Comparison of ENCODE assay signal across 21 cellular contexts in the genomic region with DNA sequence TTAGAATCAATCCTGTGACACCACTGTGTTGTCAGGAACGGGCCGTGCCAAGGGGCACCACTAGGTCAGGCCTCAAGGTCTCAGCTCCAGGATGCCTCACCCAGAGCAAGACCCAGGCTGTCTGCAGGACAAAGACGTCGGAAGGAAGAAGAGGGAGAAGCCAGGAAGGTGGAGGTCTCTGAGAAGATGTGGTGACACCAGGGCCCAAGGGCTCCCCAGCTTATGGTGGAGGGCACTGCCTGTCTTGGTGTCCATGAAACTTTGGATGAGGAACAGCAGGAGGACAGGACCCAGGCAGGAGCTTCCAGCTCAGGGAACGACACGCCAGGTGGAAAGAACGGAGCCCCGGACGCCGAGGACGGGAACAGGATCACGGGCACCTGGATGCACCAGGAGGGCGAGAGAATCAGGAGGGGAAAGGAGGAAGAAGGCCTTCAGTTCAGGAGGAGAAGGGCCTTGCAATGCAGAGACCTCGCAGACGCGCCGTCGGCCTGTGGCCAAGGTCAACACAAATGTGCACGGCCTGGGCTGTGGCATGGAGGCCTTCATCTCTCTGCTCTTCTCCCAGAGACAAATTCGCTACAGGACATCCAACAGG. TPM values are rescaled to one million over a fixed set of nuclear protein-coding genes. Genes with fewer than 3 reads are reported as not detected.
DNase-seq lines count a peak whose midpoint lies in the region; ATAC-seq, FAIRE-seq and TF ChIP-seq lines count a peak whose summit lies in the region.
"Had no signal": no experiment of that assay in that cellular context is flagged by ENCODE, and none has a peak within 500 bp of the region (broad histone marks: within the 10 kb centered on the region; RNA-seq: fewer than 3 reads in every experiment).

No MANE protein-coding gene starts in this region.

- H2AFZ ChIP-seq in HepG2 (ENCODE audit: low read length), result no peak overlapping the region
- no peak overlapping the region for H2AFZ ChIP-seq in osteoblast (ENCODE audit: low read length)
- H2AFZ ChIP-seq: GM23248 had no signal

- no peak for TF ChIP-seq EP300 in HepG2 (IDR thresholded peaks at IDR 0.05; ENCODE audit: low read depth in 2 of 2, low read length in 2 of 2)
- TF ChIP-seq EP300 in HepG2 (CRISPR knock-in tag; IDR thresholded peaks at IDR 0.05; ENCODE audit: borderline replicate concordance), result no peak

- in situ Hi-C loops in HepG2 (cut with HindIII; ENCODE audit: extremely low pct_ligation_motif_present, low pct_unique_long_range_greater_than_20kb), result no loop called here

- 31% methylated on average over 20 of the region's 20 CpGs for WGBS in HepG2 (ENCODE audit: low lambda C conversion rate)
- WGBS in right lobe of liver (ENCODE audit: insufficient coverage, low coverage, low lambda C conversion rate, missing lambda C conversion rate), result 84% methylated on average over 8 of the region's 20 CpGs

- no peak overlapping the region for H3K9ac ChIP-seq in HepG2 (ENCODE audit: insufficient read depth, low read depth, low read length)
- H3K9ac ChIP-seq: GM23248 had no signal

- no peak overlapping the region for H3K4me3 Mint-ChIP-seq in chondrocyte (ENCODE audit: unreplicated experiment)
- no peak overlapping the region for H3K4me3 Mint-ChIP-seq in natural killer cell treated with Interleukin-12 subunit alpha and Interleukin-12 subunit beta and Interleukin-15 and Interleukin-18, amount 100 ng/mL, for 72 hours
- H3K4me3 Mint-ChIP-seq: CD4-positive, alpha-beta T cell; HFFc6 had no signal

- H3K4me2 ChIP-seq in HepG2 (ENCODE audit: low read depth, low read length) (no peak overlapping the region), osteoblast (ENCODE audit: insufficient read depth, low read length) (no peak overlapping the region)
- H3K4me2 ChIP-seq: A549 had no signal

- ATAC-seq in HepG2 (no peak; the same call in 1 of the 3 replicates), right lobe of liver (no peak), GM18909 (IDR thresholded peaks at IDR 0.05; ENCODE audit: poor library complexity, unreplicated experiment) (no peak)
- ATAC-seq in natural killer cell treated with Interleukin-12 subunit alpha and Interleukin-12 subunit beta and Interleukin-15 and Interleukin-18, amount 100 ng/mL, for 72 hours, result no peak

- no peaks in the 10 kb centered on the region for H3K4me1 Mint-ChIP-seq in chondrocyte (ENCODE audit: low read depth)
- peaks cover 0 to under 1% of the 10 kb centered on the region in 2 donors for H3K4me1 Mint-ChIP-seq in natural killer cell treated with Interleukin-12 subunit alpha and Interleukin-12 subunit beta and Interleukin-15 and Interleukin-18, amount 100 ng/mL, for 72 hours (ENCODE audit: low read depth in 2 of 2)

- FAIRE-seq in HepG2 (lab: Jason Lieb, UNC), result no peak
- FAIRE-seq: A549, D721Med had no signal

- TF ChIP-seq POLR2A in HepG2 (IDR thresholded peaks at IDR 0.05; ENCODE audit: insufficient read depth in 1 of 2, low read depth in 2 of 2, low read length in 2 of 2), result no peak
- no peak for TF ChIP-seq POLR2A in right lobe of liver (IDR thresholded peaks at IDR 0.05)

- DNase-seq in HepG2 (ENCODE audit: low spot score) (no peak), right lobe of liver (no peak), H7 (peak; percentile 51), chondrocyte (ENCODE audit: low spot score) (peak; percentile 77), osteoblast (ENCODE audit: insufficient read length, low spot score, missing footprints) (peak; percentile 89), C1 segment of cervical spinal cord (lab: John Stamatoyannopoulos, UW) (no peak)
- no peak for DNase-seq in natural killer cell treated with Interleukin-12 subunit alpha and Interleukin-12 subunit beta and Interleukin-15 and Interleukin-18, amount 100 ng/mL, for 72 hours (ENCODE audit: low spot score)
- DNase-seq: CD4-positive, alpha-beta T cell; HFFc6; KBM-7; MV-4-11; NCI-H1694; NCI-H2029 treated with DMSO at 0.1 percent for 48 hours; NCI-H2227 treated with DMSO at 0.1 percent for 48 hours; NCI-H69 had no signal

- H3K27ac ChIP-seq in HepG2 (ENCODE audit: extremely low read length, insufficient read depth, low read length) (no peak overlapping the region), right lobe of liver (no peak overlapping the region), osteoblast (ENCODE audit: low read depth, low read length) (no peak overlapping the region)
- H3K27ac ChIP-seq: A549, GM23248, SJSA1 had no signal

- intact Hi-C loops in HepG2 (cut with micrococcal nuclease; ENCODE audit: unreplicated experiment), result no loop called here
- intact Hi-C loops in right lobe of liver (cut with DNase I), result no loop called here

- H4K20me1 ChIP-seq in HepG2 (ENCODE audit: insufficient read depth, low read length) (peaks cover 19% of the 10 kb centered on the region; the same call in 1 of the 2 replicates), osteoblast (ENCODE audit: insufficient read depth, low read length) (no peaks in the 10 kb centered on the region)

- CTCF ChIA-PET in HepG2 (lab: Yijun Ruan, JAX; ENCODE audit: low intra/inter-chr PET ratio, low total read pairs), result no interaction called here

- POLR2A ChIA-PET in HepG2 (lab: Yijun Ruan, JAX), result no interaction called here

- H3K27me3 Mint-ChIP-seq in chondrocyte (ENCODE audit: low read depth), result peaks cover 46% of the 10 kb centered on the region
- H3K27me3 Mint-ChIP-seq in natural killer cell treated with Interleukin-12 subunit alpha and Interleukin-12 subunit beta and Interleukin-15 and Interleukin-18, amount 100 ng/mL, for 72 hours, result peaks cover 2 to 4% of the 10 kb centered on the region in 2 donors

- no peaks in the 10 kb centered on the region for H3K4me1 ChIP-seq in HepG2 (ENCODE audit: insufficient read depth, low read length)
- no peaks in the 10 kb centered on the region for H3K4me1 ChIP-seq in right lobe of liver
- no peaks in the 10 kb centered on the region for H3K4me1 ChIP-seq in osteoblast (ENCODE audit: insufficient read depth, low read length)
- H3K4me1 ChIP-seq: A549, HAP-1, SJSA1 had no signal

- H3K9me3 Mint-ChIP-seq in chondrocyte (ENCODE audit: low read depth), result no peaks in the 10 kb centered on the region
- H3K9me3 Mint-ChIP-seq in natural killer cell treated with Interleukin-12 subunit alpha and Interleukin-12 subunit beta and Interleukin-15 and Interleukin-18, amount 100 ng/mL, for 72 hours, result no peaks in the 10 kb centered on the region
- H3K9me3 Mint-ChIP-seq: CD4-positive, alpha-beta T cell; HFFc6 had no signal

- H3K27me3 ChIP-seq in HepG2 (ENCODE audit: control insufficient read depth in 1 of 2, insufficient read depth in 2 of 2, low read length in 2 of 2), result peaks cover 41 to 93% of the 10 kb centered on the region in 2 experiments
- no peaks in the 10 kb centered on the region for H3K27me3 ChIP-seq in right lobe of liver
- no peaks in the 10 kb centered on the region for H3K27me3 ChIP-seq in H7 (ENCODE audit: control insufficient read depth, insufficient read depth, low read length)
- peaks cover 14% of the 10 kb centered on the region for H3K27me3 ChIP-seq in osteoblast (ENCODE audit: insufficient read depth, low read length)

- H3K79me2 ChIP-seq in HepG2 (ENCODE audit: insufficient read depth, low read length), result no peaks in the 10 kb centered on the region
- H3K79me2 ChIP-seq in osteoblast (ENCODE audit: insufficient read depth, low read length), result no peaks in the 10 kb centered on the region

- no peaks in the 10 kb centered on the region for H3K36me3 Mint-ChIP-seq in chondrocyte (ENCODE audit: low read depth)
- H3K36me3 Mint-ChIP-seq in natural killer cell treated with Interleukin-12 subunit alpha and Interleukin-12 subunit beta and Interleukin-15 and Interleukin-18, amount 100 ng/mL, for 72 hours, result no peaks in the 10 kb centered on the region

- H3K9me3 ChIP-seq in HepG2 (ENCODE audit: low read length) (no peaks in the 10 kb centered on the region), right lobe of liver (no peaks in the 10 kb centered on the region), osteoblast (ENCODE audit: low read depth, low read length) (no peaks in the 10 kb centered on the region)
- H3K9me3 ChIP-seq: A549, HAP-1, SJSA1 had no signal

- H3K36me3 ChIP-seq in HepG2 (replicated peaks in 1 of 2; ENCODE audit: control insufficient read depth in 1 of 2, insufficient read depth in 2 of 2, low read length in 2 of 2) (no peaks in the 10 kb centered on the region), right lobe of liver (no peaks in the 10 kb centered on the region), H7 (replicated peaks; ENCODE audit: control insufficient read depth, insufficient read depth, low read length) (no peaks in the 10 kb centered on the region), osteoblast (ENCODE audit: insufficient read depth, low read length) (no peaks in the 10 kb centered on the region)
- H3K36me3 ChIP-seq: HAP-1, SJSA1 had no signal

- no peak for TF ChIP-seq RAD21 in HepG2 (CRISPR knock-in tag; IDR thresholded peaks at IDR 0.05)

- no TSS peak for BruUV-seq in HepG2 (replicated peaks; lab: Mats Ljungman, UMichigan)

- no peak overlapping the region for H3K27ac Mint-ChIP-seq in chondrocyte (ENCODE audit: unreplicated experiment)
- H3K27ac Mint-ChIP-seq in natural killer cell treated with Interleukin-12 subunit alpha and Interleukin-12 subunit beta and Interleukin-15 and Interleukin-18, amount 100 ng/mL, for 72 hours, result no peak overlapping the region
- H3K27ac Mint-ChIP-seq: CD4-positive, alpha-beta T cell; HFFc6 had no signal

- TF ChIP-seq CTCF in HepG2 (CRISPR knock-in tag; IDR thresholded peaks at IDR 0.05) (no peak), right lobe of liver (IDR thresholded peaks at IDR 0.05) (no peak), chondrocyte (IDR thresholded peaks at IDR 0.05) (no peak), osteoblast (IDR thresholded peaks at IDR 0.05; ENCODE audit: extremely low read depth, low read depth, low read length) (no peak)

- H3K4me3 ChIP-seq in HepG2 (replicated peaks in 1 of 3; ENCODE audit: insufficient read depth in 1 of 3, low read depth in 2 of 3, low read length in 3 of 3) (no peak overlapping the region), right lobe of liver (no peak overlapping the region), H7 (ENCODE audit: insufficient read depth, low read depth, low read length) (no peak overlapping the region), osteoblast (ENCODE audit: insufficient read depth, low read length) (no peak overlapping the region)
- H3K4me3 ChIP-seq: A549, GM23248, HAP-1, SJSA1 had no signal

RNA-seq across cellular contexts. Expression of gene YTHDF1, which starts 49.4 kb away (rescaled TPM):
- total RNA-seq in HepG2 (2016; rRNA removed; fragmentation: Illumina TruSeq; extraction: Trizol), result 37.7 and 39.8 TPM in 2 replicates
- total RNA-seq in HepG2 (2016; cell fraction: cytosol; rRNA removed; fragmentation: Illumina TruSeq; extraction: Trizol; ENCODE audit: low read depth), result 15.1 and 15.2 TPM in 2 replicates
- 35.8 and 37.7 TPM in 2 replicates for total RNA-seq in HepG2 (2016; cell fraction: insoluble cytoplasmic fraction; rRNA removed; fragmentation: Illumina TruSeq; extraction: Trizol)
- 41.8 and 42.4 TPM in 2 replicates for total RNA-seq in HepG2 (2016; cell fraction: membrane; rRNA removed; fragmentation: Illumina TruSeq; extraction: Trizol)
- 28.2 and 31.2 TPM in 2 replicates for total RNA-seq in HepG2 (2016; cell fraction: nucleus; rRNA removed; fragmentation: Illumina TruSeq; extraction: Trizol)
- 34.5 and 36.4 TPM in 2 replicates for polyA plus RNA-seq in HepG2 (2011; rRNA removed)
- 27.2 and 28.5 TPM in 2 replicates for polyA plus RNA-seq in HepG2 (2011; cell fraction: cytosol; rRNA removed)
- 36.7 and 41.9 TPM in 2 replicates for polyA plus RNA-seq in HepG2 (2011; cell fraction: nucleus; rRNA removed)
- 36.8 and 38.5 TPM in 2 replicates for polyA plus RNA-seq in HepG2 (2012)
- 9.5 and 11.3 TPM in 2 replicates for polyA plus RNA-seq in HepG2 (2016; cell fraction: cytosol; fragmentation: Illumina TruSeq; extraction: Trizol; ENCODE audit: low read depth)
- 51.6 and 60.0 TPM in 2 replicates for polyA plus RNA-seq in HepG2 (2016; cell fraction: insoluble cytoplasmic fraction; fragmentation: Illumina TruSeq; extraction: Trizol; ENCODE audit: low read depth)
- polyA plus RNA-seq in HepG2 (2016; cell fraction: membrane; fragmentation: Illumina TruSeq; extraction: Trizol; ENCODE audit: low read depth), result 29.6 and 31.9 TPM in 2 replicates
- 75.9 and 78.1 TPM in 2 replicates for polyA plus RNA-seq in HepG2 (2016; cell fraction: nucleus; fragmentation: Illumina TruSeq; extraction: Trizol; ENCODE audit: insufficient read depth, low read depth)
- polyA minus RNA-seq in HepG2 (2011; rRNA and poly(A)+ RNA removed; ENCODE audit: low replicate concordance), result 40.3 and 47.9 TPM in 2 replicates
- polyA minus RNA-seq in HepG2 (2011; cell fraction: cytosol; rRNA and poly(A)+ RNA removed), result 30.1 and 32.4 TPM in 2 replicates
- 17.8 and 21.1 TPM in 2 replicates for polyA minus RNA-seq in HepG2 (2011; cell fraction: nucleus; rRNA and poly(A)+ RNA removed)
- 10 to 100 TPM; 16.4 to 23.6 (median 21.1) TPM for total RNA-seq in right lobe of liver
- total RNA-seq in H7 (2014; rRNA removed; shearing (Covaris generic)), result 32.6 and 36.0 TPM in 2 replicates
- 39.1 to 43.6 TPM (median 41.3 TPM) in 3 replicates for total RNA-seq in chondrocyte
- total RNA-seq in osteoblast, result 23.9 and 26.8 TPM in 2 replicates
- total RNA-seq in natural killer cell treated with Interleukin-12 subunit alpha and Interleukin-12 subunit beta and Interleukin-15 and Interleukin-18, amount 100 ng/mL, for 72 hours, result 10 to 100 TPM; 38.2 to 47.6 TPM

Comparison
In these comparisons a context has a peak if more than half of its experiments do, and no peak if none do; other contexts are left out.
1. DNase-seq: peak in H7 (single experiment), chondrocyte (single experiment) and osteoblast (single experiment); none in HepG2 (single experiment), right lobe of liver (0 of 3), C1 segment of cervical spinal cord (0 of 14) and natural killer cell treated with Interleukin-12 subunit alpha and Interleukin-12 subunit beta and Interleukin-15 and Interleukin-18, amount 100 ng/mL, for 72 hours (single experiment).